Comparison of ENCODE assay signal across 2 cellular contexts in genomic region chr12:113881588-113881987, GRCh38.
TF ChIP-seq lines count a peak whose summit lies in the region.

No MANE protein-coding gene starts in this region.

TF ChIP-seq in GM23338, 12 proteins besides CTCF, POLR2A, EP300 and RAD21 (continued from another document):
- TF ChIP-seq ZNF462 (CRISPR knock-in tag; IDR thresholded peaks at IDR 0.05), result no peak
- TF ChIP-seq CREB1 (CRISPR knock-in tag; IDR thresholded peaks at IDR 0.05; ENCODE audit: low read depth), result no peak
- no peak for TF ChIP-seq EZH2 (IDR thresholded peaks at IDR 0.05; ENCODE audit: low read depth, unreplicated experiment)

TF ChIP-seq in WTC11, 78 proteins besides CTCF, POLR2A, EP300 and RAD21 (continued from another document):
- TF ChIP-seq E2F1 (CRISPR knock-in tag; IDR thresholded peaks at IDR 0.05), result no peak
- TF ChIP-seq NR1H2 (CRISPR knock-in tag; IDR thresholded peaks at IDR 0.05), result no peak
- no peak for TF ChIP-seq HMGXB4 (CRISPR knock-in tag; IDR thresholded peaks at IDR 0.05)
- no peak for TF ChIP-seq FOXP1 (CRISPR knock-in tag; IDR thresholded peaks at IDR 0.05; ENCODE audit: borderline replicate concordance)
